Comparison of ENCODE assay signal across 1 cellular context in the genomic region with DNA sequence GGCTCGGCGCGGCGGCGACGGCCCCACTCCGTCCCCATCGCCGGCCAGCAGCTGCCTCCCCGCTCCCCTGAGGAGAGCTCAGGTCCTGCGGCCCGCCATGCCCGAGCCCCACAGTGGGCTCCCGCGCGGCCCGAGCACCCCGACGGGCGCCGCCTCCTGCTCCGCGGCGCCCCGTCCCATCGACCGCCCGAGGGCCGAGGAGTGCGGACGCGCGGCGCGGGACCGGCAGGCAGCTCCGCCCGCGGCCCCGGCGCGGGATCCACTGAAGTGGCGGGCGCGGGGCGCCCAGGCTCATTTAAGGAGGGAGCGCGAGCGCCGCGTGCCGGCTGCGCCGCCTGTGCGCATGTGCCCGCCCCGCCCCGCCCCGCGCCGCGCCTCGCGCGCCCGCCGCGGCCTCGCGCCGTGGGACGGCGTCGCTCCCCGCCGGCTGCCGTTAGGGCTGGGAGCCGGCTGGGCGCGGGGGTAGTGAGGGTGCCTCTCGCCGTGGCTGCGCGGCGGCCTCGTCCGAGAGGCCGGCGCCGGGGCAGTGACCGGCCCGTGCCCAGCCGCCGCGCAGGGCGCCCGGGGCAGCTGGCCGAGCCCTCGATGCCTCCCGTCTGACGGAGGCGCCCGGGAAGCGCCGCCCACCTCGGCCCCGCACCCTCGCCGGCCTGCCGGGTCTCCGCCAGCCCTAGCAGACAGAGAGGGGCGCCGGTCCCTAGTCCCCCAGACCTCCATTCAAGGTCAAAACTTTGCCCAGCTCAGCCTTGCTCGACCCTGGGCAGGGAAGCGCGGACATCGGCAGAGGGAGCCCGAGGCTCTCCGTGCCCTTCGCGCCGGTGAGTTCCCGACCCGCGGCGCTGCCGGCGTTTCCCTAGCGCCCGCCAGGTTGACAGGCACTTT.
TF ChIP-seq lines count a peak whose summit lies in the region.

A gene with protein sequence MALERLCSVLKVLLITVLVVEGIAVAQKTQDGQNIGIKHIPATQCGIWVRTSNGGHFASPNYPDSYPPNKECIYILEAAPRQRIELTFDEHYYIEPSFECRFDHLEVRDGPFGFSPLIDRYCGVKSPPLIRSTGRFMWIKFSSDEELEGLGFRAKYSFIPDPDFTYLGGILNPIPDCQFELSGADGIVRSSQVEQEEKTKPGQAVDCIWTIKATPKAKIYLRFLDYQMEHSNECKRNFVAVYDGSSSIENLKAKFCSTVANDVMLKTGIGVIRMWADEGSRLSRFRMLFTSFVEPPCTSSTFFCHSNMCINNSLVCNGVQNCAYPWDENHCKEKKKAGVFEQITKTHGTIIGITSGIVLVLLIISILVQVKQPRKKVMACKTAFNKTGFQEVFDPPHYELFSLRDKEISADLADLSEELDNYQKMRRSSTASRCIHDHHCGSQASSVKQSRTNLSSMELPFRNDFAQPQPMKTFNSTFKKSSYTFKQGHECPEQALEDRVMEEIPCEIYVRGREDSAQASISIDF (minus strand): TSS at position 269 of the 882 bp plus-strand sequence. CDS start 333 bp downstream, outside the sequence.

TF ChIP-seq in GM12878, 131 proteins besides CTCF, POLR2A, EP300 and RAD21 (continued from another document and continues in another):
- TF ChIP-seq, protein P1, sequence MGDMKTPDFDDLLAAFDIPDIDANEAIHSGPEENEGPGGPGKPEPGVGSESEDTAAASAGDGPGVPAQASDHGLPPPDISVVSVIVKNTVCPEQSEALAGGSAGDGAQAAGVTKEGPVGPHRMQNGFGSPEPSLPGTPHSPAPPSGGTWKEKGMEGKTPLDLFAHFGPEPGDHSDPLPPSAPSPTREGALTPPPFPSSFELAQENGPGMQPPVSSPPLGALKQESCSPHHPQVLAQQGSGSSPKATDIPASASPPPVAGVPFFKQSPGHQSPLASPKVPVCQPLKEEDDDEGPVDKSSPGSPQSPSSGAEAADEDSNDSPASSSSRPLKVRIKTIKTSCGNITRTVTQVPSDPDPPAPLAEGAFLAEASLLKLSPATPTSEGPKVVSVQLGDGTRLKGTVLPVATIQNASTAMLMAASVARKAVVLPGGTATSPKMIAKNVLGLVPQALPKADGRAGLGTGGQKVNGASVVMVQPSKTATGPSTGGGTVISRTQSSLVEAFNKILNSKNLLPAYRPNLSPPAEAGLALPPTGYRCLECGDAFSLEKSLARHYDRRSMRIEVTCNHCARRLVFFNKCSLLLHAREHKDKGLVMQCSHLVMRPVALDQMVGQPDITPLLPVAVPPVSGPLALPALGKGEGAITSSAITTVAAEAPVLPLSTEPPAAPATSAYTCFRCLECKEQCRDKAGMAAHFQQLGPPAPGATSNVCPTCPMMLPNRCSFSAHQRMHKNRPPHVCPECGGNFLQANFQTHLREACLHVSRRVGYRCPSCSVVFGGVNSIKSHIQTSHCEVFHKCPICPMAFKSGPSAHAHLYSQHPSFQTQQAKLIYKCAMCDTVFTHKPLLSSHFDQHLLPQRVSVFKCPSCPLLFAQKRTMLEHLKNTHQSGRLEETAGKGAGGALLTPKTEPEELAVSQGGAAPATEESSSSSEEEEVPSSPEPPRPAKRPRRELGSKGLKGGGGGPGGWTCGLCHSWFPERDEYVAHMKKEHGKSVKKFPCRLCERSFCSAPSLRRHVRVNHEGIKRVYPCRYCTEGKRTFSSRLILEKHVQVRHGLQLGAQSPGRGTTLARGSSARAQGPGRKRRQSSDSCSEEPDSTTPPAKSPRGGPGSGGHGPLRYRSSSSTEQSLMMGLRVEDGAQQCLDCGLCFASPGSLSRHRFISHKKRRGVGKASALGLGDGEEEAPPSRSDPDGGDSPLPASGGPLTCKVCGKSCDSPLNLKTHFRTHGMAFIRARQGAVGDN (IDR thresholded peaks at IDR 0.05), result no peak; the same call in 1 of the 2 replicates
- no peak for TF ChIP-seq HDAC2 (IDR thresholded peaks at IDR 0.05)
- TF ChIP-seq RFX5 (IDR thresholded peaks at IDR 0.05; ENCODE audit: low read depth, low read length), result 0 out of 2 replicates have a peak, but pooled peaks have one; percentile 1
- TF ChIP-seq BCL11A (IDR thresholded peaks at IDR 0.05; ENCODE audit: low read depth, low read length), result no peak
- no peak for TF ChIP-seq ZNF207 (IDR thresholded peaks at IDR 0.05; ENCODE audit: borderline replicate concordance)
- TF ChIP-seq, protein P2, sequence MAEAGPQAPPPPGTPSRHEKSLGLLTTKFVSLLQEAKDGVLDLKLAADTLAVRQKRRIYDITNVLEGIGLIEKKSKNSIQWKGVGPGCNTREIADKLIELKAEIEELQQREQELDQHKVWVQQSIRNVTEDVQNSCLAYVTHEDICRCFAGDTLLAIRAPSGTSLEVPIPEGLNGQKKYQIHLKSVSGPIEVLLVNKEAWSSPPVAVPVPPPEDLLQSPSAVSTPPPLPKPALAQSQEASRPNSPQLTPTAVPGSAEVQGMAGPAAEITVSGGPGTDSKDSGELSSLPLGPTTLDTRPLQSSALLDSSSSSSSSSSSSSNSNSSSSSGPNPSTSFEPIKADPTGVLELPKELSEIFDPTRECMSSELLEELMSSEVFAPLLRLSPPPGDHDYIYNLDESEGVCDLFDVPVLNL (IDR thresholded peaks at IDR 0.05; ENCODE audit: low read depth, low read length), result no peak
- TF ChIP-seq, protein P3, sequence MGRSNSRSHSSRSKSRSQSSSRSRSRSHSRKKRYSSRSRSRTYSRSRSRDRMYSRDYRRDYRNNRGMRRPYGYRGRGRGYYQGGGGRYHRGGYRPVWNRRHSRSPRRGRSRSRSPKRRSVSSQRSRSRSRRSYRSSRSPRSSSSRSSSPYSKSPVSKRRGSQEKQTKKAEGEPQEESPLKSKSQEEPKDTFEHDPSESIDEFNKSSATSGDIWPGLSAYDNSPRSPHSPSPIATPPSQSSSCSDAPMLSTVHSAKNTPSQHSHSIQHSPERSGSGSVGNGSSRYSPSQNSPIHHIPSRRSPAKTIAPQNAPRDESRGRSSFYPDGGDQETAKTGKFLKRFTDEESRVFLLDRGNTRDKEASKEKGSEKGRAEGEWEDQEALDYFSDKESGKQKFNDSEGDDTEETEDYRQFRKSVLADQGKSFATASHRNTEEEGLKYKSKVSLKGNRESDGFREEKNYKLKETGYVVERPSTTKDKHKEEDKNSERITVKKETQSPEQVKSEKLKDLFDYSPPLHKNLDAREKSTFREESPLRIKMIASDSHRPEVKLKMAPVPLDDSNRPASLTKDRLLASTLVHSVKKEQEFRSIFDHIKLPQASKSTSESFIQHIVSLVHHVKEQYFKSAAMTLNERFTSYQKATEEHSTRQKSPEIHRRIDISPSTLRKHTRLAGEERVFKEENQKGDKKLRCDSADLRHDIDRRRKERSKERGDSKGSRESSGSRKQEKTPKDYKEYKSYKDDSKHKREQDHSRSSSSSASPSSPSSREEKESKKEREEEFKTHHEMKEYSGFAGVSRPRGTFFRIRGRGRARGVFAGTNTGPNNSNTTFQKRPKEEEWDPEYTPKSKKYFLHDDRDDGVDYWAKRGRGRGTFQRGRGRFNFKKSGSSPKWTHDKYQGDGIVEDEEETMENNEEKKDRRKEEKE (IDR thresholded peaks at IDR 0.05), result no peak
- no peak for TF ChIP-seq TCF7 (IDR thresholded peaks at IDR 0.05; ENCODE audit: borderline replicate concordance)
- no peak for TF ChIP-seq KDM1A (IDR thresholded peaks at IDR 0.05; ENCODE audit: borderline replicate concordance)
- TF ChIP-seq, protein P4, sequence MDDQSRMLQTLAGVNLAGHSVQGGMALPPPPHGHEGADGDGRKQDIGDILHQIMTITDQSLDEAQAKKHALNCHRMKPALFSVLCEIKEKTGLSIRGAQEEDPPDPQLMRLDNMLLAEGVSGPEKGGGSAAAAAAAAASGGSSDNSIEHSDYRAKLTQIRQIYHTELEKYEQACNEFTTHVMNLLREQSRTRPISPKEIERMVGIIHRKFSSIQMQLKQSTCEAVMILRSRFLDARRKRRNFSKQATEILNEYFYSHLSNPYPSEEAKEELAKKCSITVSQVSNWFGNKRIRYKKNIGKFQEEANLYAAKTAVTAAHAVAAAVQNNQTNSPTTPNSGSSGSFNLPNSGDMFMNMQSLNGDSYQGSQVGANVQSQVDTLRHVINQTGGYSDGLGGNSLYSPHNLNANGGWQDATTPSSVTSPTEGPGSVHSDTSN (IDR thresholded peaks at IDR 0.05; ENCODE audit: insufficient replicate concordance, low read depth, low read length), result no peak
- TF ChIP-seq PAX5 (IDR thresholded peaks at IDR 0.05; ENCODE audit: borderline replicate concordance, low read depth, low read length), result 0 out of 2 replicates have a peak, but pooled peaks have one; percentile 23
- TF ChIP-seq LARP7 (IDR thresholded peaks at IDR 0.05), result peak; percentile 38
- no peak for TF ChIP-seq GABPA (IDR thresholded peaks at IDR 0.05; ENCODE audit: low read depth)
- TF ChIP-seq PAX8 (IDR thresholded peaks at IDR 0.05), result no peak
- 0 out of 2 replicates have a peak, but pooled peaks have one; percentile 6 for TF ChIP-seq ZSCAN29 (IDR thresholded peaks at IDR 0.05)
- TF ChIP-seq SREBF1 (IDR thresholded peaks at IDR 0.05; ENCODE audit: low read length), result no peak
- TF ChIP-seq SP1 (IDR thresholded peaks at IDR 0.05; ENCODE audit: low read depth, low read length), result no peak
- no peak for TF ChIP-seq YY1 (IDR thresholded peaks at IDR 0.05; ENCODE audit: low read depth, low read length)
- no peak for TF ChIP-seq RBBP5 (conservative IDR thresholded peaks at IDR 0.05)
- TF ChIP-seq KLF5 (IDR thresholded peaks at IDR 0.05; ENCODE audit: partially characterized antibody), result peak; percentile 35
- no peak for TF ChIP-seq RCOR1 (conservative IDR thresholded peaks at IDR 0.05; ENCODE audit: low read depth, low read length)
- no peak for TF ChIP-seq FOS (IDR thresholded peaks at IDR 0.05; ENCODE audit: borderline replicate concordance, extremely low read depth, insufficient read length)
- TF ChIP-seq, protein P5, sequence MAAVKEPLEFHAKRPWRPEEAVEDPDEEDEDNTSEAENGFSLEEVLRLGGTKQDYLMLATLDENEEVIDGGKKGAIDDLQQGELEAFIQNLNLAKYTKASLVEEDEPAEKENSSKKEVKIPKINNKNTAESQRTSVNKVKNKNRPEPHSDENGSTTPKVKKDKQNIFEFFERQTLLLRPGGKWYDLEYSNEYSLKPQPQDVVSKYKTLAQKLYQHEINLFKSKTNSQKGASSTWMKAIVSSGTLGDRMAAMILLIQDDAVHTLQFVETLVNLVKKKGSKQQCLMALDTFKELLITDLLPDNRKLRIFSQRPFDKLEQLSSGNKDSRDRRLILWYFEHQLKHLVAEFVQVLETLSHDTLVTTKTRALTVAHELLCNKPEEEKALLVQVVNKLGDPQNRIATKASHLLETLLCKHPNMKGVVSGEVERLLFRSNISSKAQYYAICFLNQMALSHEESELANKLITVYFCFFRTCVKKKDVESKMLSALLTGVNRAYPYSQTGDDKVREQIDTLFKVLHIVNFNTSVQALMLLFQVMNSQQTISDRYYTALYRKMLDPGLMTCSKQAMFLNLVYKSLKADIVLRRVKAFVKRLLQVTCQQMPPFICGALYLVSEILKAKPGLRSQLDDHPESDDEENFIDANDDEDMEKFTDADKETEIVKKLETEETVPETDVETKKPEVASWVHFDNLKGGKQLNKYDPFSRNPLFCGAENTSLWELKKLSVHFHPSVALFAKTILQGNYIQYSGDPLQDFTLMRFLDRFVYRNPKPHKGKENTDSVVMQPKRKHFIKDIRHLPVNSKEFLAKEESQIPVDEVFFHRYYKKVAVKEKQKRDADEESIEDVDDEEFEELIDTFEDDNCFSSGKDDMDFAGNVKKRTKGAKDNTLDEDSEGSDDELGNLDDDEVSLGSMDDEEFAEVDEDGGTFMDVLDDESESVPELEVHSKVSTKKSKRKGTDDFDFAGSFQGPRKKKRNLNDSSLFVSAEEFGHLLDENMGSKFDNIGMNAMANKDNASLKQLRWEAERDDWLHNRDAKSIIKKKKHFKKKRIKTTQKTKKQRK (IDR thresholded peaks at IDR 0.05; ENCODE audit: low read depth, low read length), result no peak
- TF ChIP-seq CBX3 (IDR thresholded peaks at IDR 0.05; ENCODE audit: borderline replicate concordance, low read depth), result no peak
- no peak for TF ChIP-seq RAD51 (IDR thresholded peaks at IDR 0.05)
- no peak for TF ChIP-seq ATF7 (IDR thresholded peaks at IDR 0.05; ENCODE audit: low read depth)
- TF ChIP-seq HDAC6 (IDR thresholded peaks at IDR 0.05; ENCODE audit: unreplicated experiment), result no peak
- peak; percentile 59; the same call in 1 of the 2 replicates for TF ChIP-seq DPF2 (IDR thresholded peaks at IDR 0.05)
- no peak for TF ChIP-seq KAT2A (conservative IDR thresholded peaks at IDR 0.05; ENCODE audit: control insufficient read depth, low read depth, low read length)
- no peak for TF ChIP-seq ZNF217 (IDR thresholded peaks at IDR 0.05)
- TF ChIP-seq NFXL1 (IDR thresholded peaks at IDR 0.05; ENCODE audit: borderline replicate concordance), result no peak
- TF ChIP-seq MEF2A (IDR thresholded peaks at IDR 0.05; ENCODE audit: insufficient read depth, low read depth, low read length), result no peak
- TF ChIP-seq ZNF274 (IDR thresholded peaks at IDR 0.05; ENCODE audit: insufficient read depth, insufficient read length), result no peak
- TF ChIP-seq, protein P6, sequence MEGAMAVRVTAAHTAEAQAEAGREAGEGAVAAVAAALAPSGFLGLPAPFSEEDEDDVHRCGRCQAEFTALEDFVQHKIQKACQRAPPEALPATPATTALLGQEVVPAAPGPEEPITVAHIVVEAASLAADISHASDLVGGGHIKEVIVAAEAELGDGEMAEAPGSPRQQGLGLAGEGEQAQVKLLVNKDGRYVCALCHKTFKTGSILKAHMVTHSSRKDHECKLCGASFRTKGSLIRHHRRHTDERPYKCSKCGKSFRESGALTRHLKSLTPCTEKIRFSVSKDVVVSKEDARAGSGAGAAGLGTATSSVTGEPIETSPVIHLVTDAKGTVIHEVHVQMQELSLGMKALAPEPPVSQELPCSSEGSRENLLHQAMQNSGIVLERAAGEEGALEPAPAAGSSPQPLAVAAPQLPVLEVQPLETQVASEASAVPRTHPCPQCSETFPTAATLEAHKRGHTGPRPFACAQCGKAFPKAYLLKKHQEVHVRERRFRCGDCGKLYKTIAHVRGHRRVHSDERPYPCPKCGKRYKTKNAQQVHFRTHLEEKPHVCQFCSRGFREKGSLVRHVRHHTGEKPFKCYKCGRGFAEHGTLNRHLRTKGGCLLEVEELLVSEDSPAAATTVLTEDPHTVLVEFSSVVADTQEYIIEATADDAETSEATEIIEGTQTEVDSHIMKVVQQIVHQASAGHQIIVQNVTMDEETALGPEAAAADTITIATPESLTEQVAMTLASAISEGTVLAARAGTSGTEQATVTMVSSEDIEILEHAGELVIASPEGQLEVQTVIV (IDR thresholded peaks at IDR 0.05; ENCODE audit: borderline replicate concordance, partially characterized antibody), result no peak
